In the genomic region with DNA sequence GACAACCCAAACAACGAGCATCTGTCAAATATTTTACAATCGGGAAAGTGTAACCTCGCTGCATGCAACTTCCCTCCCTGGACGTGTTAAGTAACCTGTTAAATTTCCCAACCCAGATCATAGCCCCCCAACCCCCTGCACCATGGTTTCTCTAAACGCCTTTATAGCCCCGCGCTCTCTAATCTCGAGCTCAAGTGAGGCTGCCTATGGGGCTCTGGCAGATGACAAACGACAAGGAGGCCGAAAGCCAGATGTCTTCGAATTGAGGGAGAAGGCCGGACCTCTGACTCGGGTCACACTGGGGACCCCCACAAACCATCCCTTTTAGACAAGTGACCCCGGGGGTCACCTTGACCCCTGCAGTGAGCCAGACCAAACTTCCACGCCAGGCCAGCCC, we compare ENCODE assay signal across 8 cellular contexts. TPM values are rescaled to one million over a fixed set of nuclear protein-coding genes. Genes with fewer than 3 reads are reported as not detected.
A peak's percentile ranks its signal among the peaks of the same experiment; 100 is the strongest.
DNase-seq lines count a peak whose midpoint lies in the region; TF ChIP-seq lines count a peak whose summit lies in the region.

No MANE protein-coding gene starts in this region.

- H3K27ac Mint-ChIP-seq in Calu3 (ENCODE audit: unreplicated experiment): peak overlapping the region; percentile 71
- H3K27ac Mint-ChIP-seq in osteocyte (ENCODE audit: unreplicated experiment): peak overlapping the region; percentile 100

- H3K36me3 Mint-ChIP-seq in Calu3 (ENCODE audit: insufficient read depth, unreplicated experiment) (peaks cover 41% of the 10 kb centered on the region), osteocyte (ENCODE audit: unreplicated experiment) (no peaks in the 10 kb centered on the region)

- H3K27ac ChIP-seq in RWPE1: peak overlapping the region; percentile 93
- peak overlapping the region; percentile 96 to 97 for H3K27ac ChIP-seq in esophagus (ENCODE audit: low read depth in 2 of 2, low read length in 1 of 2)

- H3K9me3 Mint-ChIP-seq in Calu3 (ENCODE audit: low read depth, unreplicated experiment) (no peaks in the 10 kb centered on the region), osteocyte (ENCODE audit: unreplicated experiment) (no peaks in the 10 kb centered on the region)

- intact Hi-C loops in Calu3 (cut with micrococcal nuclease; ENCODE audit: unreplicated experiment): loop anchor here (10.0 kb wide), 2 partner anchors 134 to 304 kb away; a partner anchor contains a TSS

- H3K4me1 Mint-ChIP-seq in Calu3 (ENCODE audit: low read depth, unreplicated experiment): peaks cover 30% of the 10 kb centered on the region
- H3K4me1 Mint-ChIP-seq in osteocyte (ENCODE audit: unreplicated experiment): peaks cover 39% of the 10 kb centered on the region

- H3K4me3 Mint-ChIP-seq in Calu3 (ENCODE audit: low read depth, unreplicated experiment): peak overlapping the region; percentile 83
- H3K4me3 Mint-ChIP-seq in osteocyte (ENCODE audit: unreplicated experiment): peak overlapping the region; percentile 87

- H3K27me3 Mint-ChIP-seq in Calu3 (ENCODE audit: unreplicated experiment) (no peaks in the 10 kb centered on the region), osteocyte (ENCODE audit: unreplicated experiment) (peaks cover 23% of the 10 kb centered on the region)

- WGBS in esophagus, 2 donors: 0 to 1% methylated on average over 15 of the region's 15 CpGs

- TF ChIP-seq CTCF in Calu3 (IDR thresholded peaks at IDR 0.05; ENCODE audit: unreplicated experiment) (no peak), RWPE1 (conservative IDR thresholded peaks at IDR 0.05; ENCODE audit: low read depth) (no peak), osteocyte (IDR thresholded peaks at IDR 0.05) (no peak)

- BruUV-seq in Calu3 (replicated peaks; lab: Mats Ljungman, UMichigan): no TSS peak

- H3K4me1 ChIP-seq in esophagus (ENCODE audit: control insufficient read depth in 2 of 2, insufficient read depth in 2 of 2, low read length in 1 of 2): peaks cover 0 to 2% of the 10 kb centered on the region in 2 donors

- H3K4me3 ChIP-seq in esophagus (ENCODE audit: low read depth in 1 of 2, low read length in 2 of 2): peak overlapping the region; percentile 84 to 91

- H3K27me3 ChIP-seq in esophagus (ENCODE audit: control insufficient read depth in 1 of 2, insufficient read depth in 2 of 2, low read length in 2 of 2): no peaks in the 10 kb centered on the region

- H3K36me3 ChIP-seq in esophagus (ENCODE audit: control insufficient read depth in 2 of 2, insufficient read depth in 2 of 2, low read length in 1 of 2): no peaks in the 10 kb centered on the region

- CTCF ChIA-PET in Calu3 (lab: Charles Lee): interaction anchor here (0.6 kb wide), 1 partner anchor 26 kb away, joined by 4 read pairs; no protein-coding TSS in a partner anchor
- CTCF ChIA-PET in RWPE1 (lab: Yijun Ruan, JAX): interaction anchor here (1.0 kb wide), 1 partner anchor 32 kb away, joined by 3 read pairs; no protein-coding TSS in a partner anchor

- DNase-seq in Calu3 (no peak), RWPE1 (ENCODE audit: low spot score) (no peak), osteocyte (ENCODE audit: extremely low spot score, unreplicated experiment) (no peak), Ammon's horn (ENCODE audit: low spot score) (no peak), NCI-H1092 treated with DMSO at 0.1 percent for 48 hours (lab: John Stamatoyannopoulos, UW) (no peak), anterior cingulate cortex (lab: John Stamatoyannopoulos, UW) (no peak)
- no peak for DNase-seq in activated CD4-positive, CD25-positive, alpha-beta regulatory T cell (lab: John Stamatoyannopoulos, UW)

- no peaks in the 10 kb centered on the region for H3K9me3 ChIP-seq in esophagus (ENCODE audit: control insufficient read depth in 2 of 2, insufficient read depth in 1 of 2, low read depth in 1 of 2, low read length in 1 of 2)

- POLR2A ChIA-PET in RWPE1 (lab: Yijun Ruan, JAX; ENCODE audit: low non-redundant PET): no interaction called here

RNA-seq across cellular contexts. Expression of a gene that starts 0.5 kb away (rescaled TPM):
- total RNA-seq in Calu3 (2022): 97.5 and 98.0 TPM in 2 replicates
- polyA plus RNA-seq in esophagus: 10 to 100 TPM; 30.1 to 60.2 TPM
- total RNA-seq in osteocyte: 103 and 114 TPM in 2 replicates
